ENCODE assay signal across 31 cellular contexts in the genomic region with DNA sequence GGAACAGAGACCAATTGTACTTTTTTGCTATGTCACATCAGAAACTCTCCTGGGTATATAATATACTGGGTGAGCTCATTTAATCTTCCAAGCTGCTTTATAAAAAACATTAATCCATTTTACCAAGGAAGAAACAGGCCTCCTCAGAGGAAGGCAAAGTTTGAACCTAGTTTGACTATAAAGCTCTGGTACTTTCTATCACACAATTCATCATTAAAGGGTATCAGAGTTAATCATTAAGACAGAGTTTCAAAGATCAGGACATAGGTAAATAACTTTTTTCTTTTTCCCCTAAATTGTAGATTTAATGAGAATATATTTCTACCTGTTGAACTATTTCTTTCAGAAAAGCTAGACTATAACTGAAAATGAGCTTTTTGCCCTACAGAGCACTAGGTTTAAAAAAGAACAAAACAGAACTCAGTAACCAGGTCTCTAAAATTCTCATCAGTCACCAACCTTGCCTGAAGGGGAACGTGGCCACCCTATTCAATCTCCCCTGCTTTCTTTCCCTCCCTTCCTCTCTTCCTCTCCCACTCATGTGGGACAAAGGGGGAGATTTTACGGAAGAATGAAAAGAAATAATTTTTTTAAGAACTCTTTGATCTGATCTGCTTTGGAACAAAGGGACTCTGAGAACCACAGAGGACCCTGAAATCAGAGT.
"Had no signal": no experiment of that assay in that cellular context is flagged by ENCODE, and none has a peak within 500 bp of the region (broad histone marks: within the 10 kb centered on the region; RNA-seq: fewer than 3 reads in every experiment).

No MANE protein-coding gene starts in this region.

- H3K9me3 ChIP-seq: breast epithelium, heart left ventricle, left lung, neutrophil, prostate gland, sigmoid colon, SK-N-SH, thoracic aorta had no signal

- H3K9me3 Mint-ChIP-seq: activated CD4-positive, alpha-beta memory T cell treated with anti-CD3 and anti-CD28 coated beads for 36 hours; activated CD4-positive, alpha-beta T cell treated with anti-CD3 and anti-CD28 coated beads, Interleukin-2, amount 10 ng/mL, durations not matched to agents 24 days and 14 days; activated naive CD8-positive, alpha-beta T cell treated with anti-CD3 and anti-CD28 coated beads, Interleukin-2, amount 10 ng/mL, durations not matched to agents 7 days and 5 days; dendritic cell treated with granulocyte-macrophage colony-stimulating factor and Interleukin-4, amounts not matched to agents 40 ng/mL and 50 ng/mL, for 4 days; endodermal cell; nephron progenitor cell; T-helper 1 cell treated with Interleukin-12 subunit alpha and Interleukin-12 subunit beta and Interleukin-4 antibody, amounts not matched to agents 30 μg/mL and 1 μg/mL, for 36 hours had no signal

- H3K27ac Mint-ChIP-seq: activated CD4-positive, alpha-beta memory T cell treated with anti-CD3 and anti-CD28 coated beads for 36 hours; activated CD4-positive, alpha-beta T cell treated with anti-CD3 and anti-CD28 coated beads, Interleukin-2, amount 10 ng/mL, durations not matched to agents 24 days and 14 days; activated CD8-positive, alpha-beta memory T cell treated with anti-CD3 and anti-CD28 coated beads, Interleukin-2, amount 10 ng/mL, durations not matched to agents 7 days and 5 days; activated naive CD8-positive, alpha-beta T cell treated with anti-CD3 and anti-CD28 coated beads, Interleukin-2, amount 10 ng/mL, durations not matched to agents 7 days and 5 days; dendritic cell treated with granulocyte-macrophage colony-stimulating factor and Interleukin-4, amounts not matched to agents 40 ng/mL and 50 ng/mL, for 4 days; endodermal cell; nephron progenitor cell; T-helper 1 cell treated with Interleukin-12 subunit alpha and Interleukin-12 subunit beta and Interleukin-4 antibody, amounts not matched to agents 30 μg/mL and 1 μg/mL, for 36 hours had no signal

- ATAC-seq: activated CD8-positive, alpha-beta memory T cell treated with anti-CD3 and anti-CD28 coated beads, Interleukin-2, amount 10 ng/mL, durations not matched to agents 7 days and 5 days; esophagus mucosa; foreskin keratinocyte; left lung; stimulated activated naive CD8-positive, alpha-beta T cell treated with anti-CD3 and anti-CD28 coated beads, Interleukin-15, Interleukin-2, amounts not matched to agents 100 U/mL and 50 U/mL, for 24 hours had no signal

- H3K4me1 Mint-ChIP-seq: activated CD8-positive, alpha-beta memory T cell treated with anti-CD3 and anti-CD28 coated beads, Interleukin-2, amount 10 ng/mL, durations not matched to agents 7 days and 5 days; nephron progenitor cell had no signal

- H3K27ac ChIP-seq: breast epithelium, foreskin keratinocyte, heart left ventricle, left lung, neutrophil, prostate gland, sigmoid colon, thoracic aorta had no signal

- H3K4me1 ChIP-seq: breast epithelium, foreskin keratinocyte, left lung, prostate gland, sigmoid colon had no signal

- H3K4me3 ChIP-seq: breast epithelium, heart left ventricle, left lung, lung, prostate gland, sigmoid colon, smooth muscle cell, thoracic aorta had no signal

- FAIRE-seq: urothelium cell line had no signal

- DNase-seq: activated CD4-positive, alpha-beta memory T cell treated with anti-CD3 and anti-CD28 coated beads for 36 hours; activated CD4-positive, alpha-beta T cell treated with anti-CD3 and anti-CD28 coated beads, Interleukin-2, amount 10 ng/mL, durations not matched to agents 24 days and 14 days; activated CD4-positive, CD25-positive, alpha-beta regulatory T cell treated with anti-CD3 and anti-CD28 coated beads, Interleukin-2, amount 50 U/mL, for 72 hours; activated CD8-positive, alpha-beta memory T cell treated with anti-CD3 and anti-CD28 coated beads, Interleukin-2, amount 10 ng/mL, durations not matched to agents 7 days and 5 days; activated naive CD8-positive, alpha-beta T cell treated with anti-CD3 and anti-CD28 coated beads, Interleukin-2, amount 10 ng/mL, durations not matched to agents 7 days and 5 days; amygdala; central memory CD4-positive, alpha-beta T cell; endodermal cell; foreskin keratinocyte; heart left ventricle; hypothalamus; kidney glomerular epithelial cell; left lung; nephron progenitor cell; retina; sigmoid colon; SK-N-SH; stimulated activated CD4-positive, alpha-beta T cell treated with anti-CD3 and anti-CD28 coated beads, Interleukin-1b, Interleukin-23, amount 100 ng/mL, for 48 hours; stimulated activated naive CD8-positive, alpha-beta T cell treated with anti-CD3 and anti-CD28 coated beads, Interleukin-15, Interleukin-2, amounts not matched to agents 100 U/mL and 50 U/mL, for 24 hours; SW 1271; trophoblast cell had no signal

- H3K27me3 Mint-ChIP-seq: activated CD4-positive, alpha-beta memory T cell treated with anti-CD3 and anti-CD28 coated beads for 36 hours; activated CD4-positive, alpha-beta T cell treated with anti-CD3 and anti-CD28 coated beads, Interleukin-2, amount 10 ng/mL, durations not matched to agents 24 days and 14 days; activated CD8-positive, alpha-beta memory T cell treated with anti-CD3 and anti-CD28 coated beads, Interleukin-2, amount 10 ng/mL, durations not matched to agents 7 days and 5 days; activated naive CD8-positive, alpha-beta T cell treated with anti-CD3 and anti-CD28 coated beads, Interleukin-2, amount 10 ng/mL, durations not matched to agents 7 days and 5 days; dendritic cell treated with granulocyte-macrophage colony-stimulating factor and Interleukin-4, amounts not matched to agents 40 ng/mL and 50 ng/mL, for 4 days had no signal

- H3K4me3 Mint-ChIP-seq: activated CD4-positive, alpha-beta memory T cell treated with anti-CD3 and anti-CD28 coated beads for 36 hours; activated CD4-positive, alpha-beta T cell treated with anti-CD3 and anti-CD28 coated beads, Interleukin-2, amount 10 ng/mL, durations not matched to agents 24 days and 14 days; activated CD8-positive, alpha-beta memory T cell treated with anti-CD3 and anti-CD28 coated beads, Interleukin-2, amount 10 ng/mL, durations not matched to agents 7 days and 5 days; activated naive CD8-positive, alpha-beta T cell treated with anti-CD3 and anti-CD28 coated beads, Interleukin-2, amount 10 ng/mL, durations not matched to agents 7 days and 5 days; dendritic cell treated with granulocyte-macrophage colony-stimulating factor and Interleukin-4, amounts not matched to agents 40 ng/mL and 50 ng/mL, for 4 days; endodermal cell; nephron progenitor cell; T-helper 1 cell treated with Interleukin-12 subunit alpha and Interleukin-12 subunit beta and Interleukin-4 antibody, amounts not matched to agents 30 μg/mL and 1 μg/mL, for 36 hours had no signal

- H3K27me3 ChIP-seq: breast epithelium, foreskin keratinocyte, heart left ventricle, left lung, neutrophil, sigmoid colon had no signal
